ENCODE assay signal across 17 cellular contexts in the genomic region with DNA sequence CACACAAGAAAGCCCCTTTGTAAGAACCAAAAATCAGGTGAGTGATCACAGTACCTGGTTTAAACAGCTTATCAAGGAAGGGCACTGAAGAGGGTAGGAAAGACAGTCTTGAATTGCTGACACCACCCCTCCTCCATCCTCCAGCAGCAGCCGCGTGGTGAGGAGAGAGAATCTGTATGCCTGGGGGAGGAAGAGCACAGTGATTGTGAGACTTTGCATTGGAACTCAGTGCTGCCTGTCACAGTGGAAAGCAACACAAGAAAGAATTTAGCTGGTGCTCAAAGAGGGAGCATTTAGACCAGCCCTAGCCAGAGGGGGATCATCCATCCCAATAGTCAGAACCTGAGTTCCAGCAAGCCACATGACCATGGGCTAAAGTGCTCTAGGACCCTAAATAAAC. TPM values are rescaled to one million over a fixed set of nuclear protein-coding genes. Genes with fewer than 3 reads are reported as not detected.
A peak's percentile ranks its signal among the peaks of the same experiment; 100 is the strongest.
DNase-seq lines count a peak whose midpoint lies in the region; ATAC-seq and TF ChIP-seq lines count a peak whose summit lies in the region.
"Had no signal": no experiment of that assay in that cellular context is flagged by ENCODE, and none has a peak within 500 bp of the region (broad histone marks: within the 10 kb centered on the region; RNA-seq: fewer than 3 reads in every experiment).

No MANE protein-coding gene starts in this region.

- no peaks in the 10 kb centered on the region for H3K79me1 ChIP-seq in IMR-90 (ENCODE audit: low read depth in 1 of 2, low read length in 2 of 2)

- H3K4me1 Mint-ChIP-seq in endothelial cell (ENCODE audit: unreplicated experiment): peaks cover 5% of the 10 kb centered on the region
- peaks cover 8% of the 10 kb centered on the region for H3K4me1 Mint-ChIP-seq in neural progenitor cell
- H3K4me1 Mint-ChIP-seq in naive thymus-derived CD8-positive, alpha-beta T cell: peaks cover 0 to 1% (median 0%) of the 10 kb centered on the region in 4 donors
- H3K4me1 Mint-ChIP-seq: B cell; CD4-positive, alpha-beta memory T cell; IgD-negative memory B cell had no signal

- H3K79me2 ChIP-seq in neural progenitor cell (ENCODE audit: low read depth): no peaks in the 10 kb centered on the region

- no peak overlapping the region for H4K8ac ChIP-seq in IMR-90 (ENCODE audit: low read depth in 2 of 2, low read length in 2 of 2)

- DNase-seq in EH (ENCODE audit: low read depth): peak; percentile 7
- no peak for DNase-seq in IMR-90
- no peak for DNase-seq in endothelial cell (ENCODE audit: low spot score)
- no peak for DNase-seq in neural progenitor cell (ENCODE audit: low spot score)
- DNase-seq in naive thymus-derived CD8-positive, alpha-beta T cell: no peak
- DNase-seq: 8988T; C1 segment of cervical spinal cord; CD4-positive, alpha-beta memory T cell; DMS79; EL; GDM1; H7; KG1 had no signal

- H3K9ac ChIP-seq in IMR-90 (ENCODE audit: low read depth, low read length) (no peak overlapping the region), neural progenitor cell (no peak overlapping the region)

- no peaks in the 10 kb centered on the region for H3K36me3 ChIP-seq in IMR-90 (ENCODE audit: control insufficient read depth, insufficient read depth, low read length)
- H3K36me3 ChIP-seq in neural progenitor cell: no peaks in the 10 kb centered on the region

- no peaks in the 10 kb centered on the region for H3F3A ChIP-seq in neural progenitor cell (ENCODE audit: low read depth)

- H3K56ac ChIP-seq in IMR-90 (ENCODE audit: extremely low read depth, insufficient read depth, low read length): no peak overlapping the region

- WGBS in IMR-90 (ENCODE audit: extremely low coverage in 2 of 2, insufficient read length in 1 of 2), 2 experiments: no CpG with 5 or more reads among the region's 2 CpGs

- intact Hi-C loops in IMR-90 (cut with micrococcal nuclease): no loop called here

- no peak overlapping the region for H2BK5ac ChIP-seq in IMR-90 (ENCODE audit: low read depth, low read length, poor library complexity, severe bottlenecking)

- BruUV-seq in IMR-90 (replicated peaks; lab: Mats Ljungman, UMichigan): no TSS peak

- CTCF ChIA-PET in IMR-90 (lab: Yijun Ruan, JAX): no interaction called here

- H3K27me3 ChIP-seq in IMR-90 (ENCODE audit: control insufficient read depth, insufficient read depth, low read length): peaks cover 36% of the 10 kb centered on the region
- H3K27me3 ChIP-seq in neural progenitor cell: no peaks in the 10 kb centered on the region

- H3K4me2 ChIP-seq in IMR-90 (ENCODE audit: low read depth, low read length) (no peak overlapping the region), neural progenitor cell (no peak overlapping the region)

- H3K9me1 ChIP-seq in IMR-90 (ENCODE audit: insufficient read depth, low read length): no peaks in the 10 kb centered on the region

- in situ Hi-C loops in IMR-90 (cut with MboI; ENCODE audit: low sequenced_read_pairs): no loop called here

- TF ChIP-seq RAD21 in IMR-90 (IDR thresholded peaks at IDR 0.05; ENCODE audit: low read length): no peak

- TF ChIP-seq CTCF in IMR-90 (conservative IDR thresholded peaks at IDR 0.05; ENCODE audit: low read depth, low read length) (no peak), endothelial cell (IDR thresholded peaks at IDR 0.05; ENCODE audit: unreplicated experiment) (no peak), neural progenitor cell (IDR thresholded peaks at IDR 0.05) (no peak)

- H3K9me3 Mint-ChIP-seq in endothelial cell (ENCODE audit: unreplicated experiment) (no peaks in the 10 kb centered on the region), neural progenitor cell (no peaks in the 10 kb centered on the region)
- H3K9me3 Mint-ChIP-seq in naive thymus-derived CD8-positive, alpha-beta T cell: no peaks in the 10 kb centered on the region
- H3K9me3 Mint-ChIP-seq: CD4-positive, alpha-beta memory T cell; IgD-negative memory B cell had no signal

- H3K27ac ChIP-seq in IMR-90 (ENCODE audit: insufficient read depth, low read length): no peak overlapping the region
- no peak overlapping the region for H3K27ac ChIP-seq in neural progenitor cell

- H3K27ac Mint-ChIP-seq in endothelial cell (ENCODE audit: unreplicated experiment) (no peak overlapping the region), neural progenitor cell (peak overlapping the region; percentile 23)
- H3K27ac Mint-ChIP-seq in naive thymus-derived CD8-positive, alpha-beta T cell: no peak overlapping the region
- H3K27ac Mint-ChIP-seq: B cell; CD4-positive, alpha-beta memory T cell; IgD-negative memory B cell had no signal

- H3K4me1 ChIP-seq in IMR-90 (ENCODE audit: control insufficient read depth, insufficient read depth, low read length): no peaks in the 10 kb centered on the region
- peaks cover 13% of the 10 kb centered on the region for H3K4me1 ChIP-seq in neural progenitor cell

- no peak overlapping the region for H3K18ac ChIP-seq in IMR-90 (ENCODE audit: low read depth, low read length)

- peak overlapping the region; percentile 65 for H3K4me3 Mint-ChIP-seq in endothelial cell (ENCODE audit: unreplicated experiment)
- H3K4me3 Mint-ChIP-seq in neural progenitor cell: no peak overlapping the region
- H3K4me3 Mint-ChIP-seq in naive thymus-derived CD8-positive, alpha-beta T cell: no peak overlapping the region
- H3K4me3 Mint-ChIP-seq: B cell; CD4-positive, alpha-beta memory T cell; IgD-negative memory B cell had no signal

- ATAC-seq in IMR-90 (ENCODE audit: low read depth) (no peak; the same call in 1 of the 2 replicates), GM18870 (IDR thresholded peaks at IDR 0.05; ENCODE audit: unreplicated experiment) (no peak), HG02798 (IDR thresholded peaks at IDR 0.05; ENCODE audit: poor library complexity, unreplicated experiment) (no peak)
- no peak for ATAC-seq in naive thymus-derived CD8-positive, alpha-beta T cell

- no peak for TF ChIP-seq POLR2A in IMR-90 (IDR thresholded peaks at IDR 0.05; ENCODE audit: low read depth, low read length)

- no peak overlapping the region for H4K5ac ChIP-seq in IMR-90 (ENCODE audit: low read depth, low read length)

- H3K36me3 Mint-ChIP-seq in endothelial cell (ENCODE audit: low read depth, unreplicated experiment) (no peaks in the 10 kb centered on the region), neural progenitor cell (no peaks in the 10 kb centered on the region)
- H3K36me3 Mint-ChIP-seq in naive thymus-derived CD8-positive, alpha-beta T cell: peaks cover 0 to 2% (median 2%) of the 10 kb centered on the region in 3 donors
- H3K36me3 Mint-ChIP-seq: CD4-positive, alpha-beta memory T cell; IgD-negative memory B cell had no signal

- H3K23ac ChIP-seq in IMR-90 (ENCODE audit: low read depth, low read length): no peak overlapping the region

- POLR2A ChIA-PET in IMR-90 (lab: Charles Lee; ENCODE audit: unreplicated experiment): no interaction called here
- POLR2A ChIA-PET in naive thymus-derived CD8-positive, alpha-beta T cell (lab: Charles Lee): interaction anchor here (0.6 kb wide), 1 partner anchor 73 kb away, joined by 3 read pairs; a partner anchor contains a TSS

- H2BK20ac ChIP-seq in IMR-90 (ENCODE audit: low read depth, low read length): no peak overlapping the region

- dilution Hi-C loops in IMR-90 (cut with HindIII; ENCODE audit: low sequenced_read_pairs, unreplicated experiment): no loop called here

- no peak overlapping the region for H2BK15ac ChIP-seq in IMR-90 (ENCODE audit: low read depth, low read length)

- H3K14ac ChIP-seq in IMR-90 (replicated peaks; ENCODE audit: low read depth, low read length): no peak overlapping the region

- no peaks in the 10 kb centered on the region for H3K9me3 ChIP-seq in IMR-90 (ENCODE audit: control insufficient read depth, insufficient read depth, low read length)
- no peaks in the 10 kb centered on the region for H3K9me3 ChIP-seq in neural progenitor cell (ENCODE audit: low read depth)

- H3K4me3 ChIP-seq in IMR-90 (ENCODE audit: insufficient read depth, low read depth, low read length) (no peak overlapping the region), neural progenitor cell (no peak overlapping the region)

- no peak overlapping the region for H2BK120ac ChIP-seq in IMR-90 (ENCODE audit: low read depth, low read length)

- H4K91ac ChIP-seq in IMR-90 (ENCODE audit: insufficient read depth, low read depth, low read length): no peak overlapping the region

- no peak overlapping the region for H3K4ac ChIP-seq in IMR-90 (ENCODE audit: low read depth, low read length)

- H2AK9ac ChIP-seq in IMR-90 (replicated peaks; ENCODE audit: low read depth, low read length, poor library complexity): no peak overlapping the region

- H3K27me3 Mint-ChIP-seq in endothelial cell (ENCODE audit: unreplicated experiment): no peaks in the 10 kb centered on the region
- H3K27me3 Mint-ChIP-seq in neural progenitor cell (ENCODE audit: insufficient read depth, low read depth): no peaks in the 10 kb centered on the region
- peaks cover 10 to 29% (median 12%) of the 10 kb centered on the region in 5 donors for H3K27me3 Mint-ChIP-seq in naive thymus-derived CD8-positive, alpha-beta T cell

- H2AFZ ChIP-seq in IMR-90 (replicated peaks; ENCODE audit: low read length, poor library complexity) (peak overlapping the region; percentile 19), neural progenitor cell (replicated peaks) (no peak overlapping the region)

- H4K20me1 ChIP-seq in IMR-90 (ENCODE audit: insufficient read depth, low read length) (no peaks in the 10 kb centered on the region), neural progenitor cell (ENCODE audit: low read depth) (no peaks in the 10 kb centered on the region)

- no peak overlapping the region for H2AK5ac ChIP-seq in IMR-90 (ENCODE audit: low read depth, low read length)

TF ChIP-seq in IMR-90, 13 proteins besides CTCF, POLR2A, EP300 and RAD21 (continues in another document):
- TF ChIP-seq RFX5 (IDR thresholded peaks at IDR 0.05; ENCODE audit: low read depth, low read length): no peak
- TF ChIP-seq, protein P1, sequence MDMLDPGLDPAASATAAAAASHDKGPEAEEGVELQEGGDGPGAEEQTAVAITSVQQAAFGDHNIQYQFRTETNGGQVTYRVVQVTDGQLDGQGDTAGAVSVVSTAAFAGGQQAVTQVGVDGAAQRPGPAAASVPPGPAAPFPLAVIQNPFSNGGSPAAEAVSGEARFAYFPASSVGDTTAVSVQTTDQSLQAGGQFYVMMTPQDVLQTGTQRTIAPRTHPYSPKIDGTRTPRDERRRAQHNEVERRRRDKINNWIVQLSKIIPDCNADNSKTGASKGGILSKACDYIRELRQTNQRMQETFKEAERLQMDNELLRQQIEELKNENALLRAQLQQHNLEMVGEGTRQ (IDR thresholded peaks at IDR 0.05; ENCODE audit: low read depth, low read length): no peak
- TF ChIP-seq FOS (IDR thresholded peaks at IDR 0.05; ENCODE audit: low read depth, low read length): no peak
- no peak for TF ChIP-seq BHLHE40 (IDR thresholded peaks at IDR 0.05; ENCODE audit: low read depth, low read length)

RNA-seq across cellular contexts. Expression of a gene that starts 11.6 kb away (rescaled TPM):
- 11.7 and 17.2 TPM in 2 replicates for total RNA-seq in IMR-90 (2012; rRNA removed)
- polyA plus RNA-seq in IMR-90 (2012; rRNA removed): 4.7 and 6.2 TPM in 2 replicates
- 0.99 and 1.3 TPM in 2 replicates for polyA plus RNA-seq in IMR-90 (2012; cell fraction: cytosol; rRNA removed)
- 1.7 and 14.5 TPM in 2 replicates for polyA plus RNA-seq in IMR-90 (2012; cell fraction: nucleus; rRNA removed; ENCODE audit: low replicate concordance)
- 28.5 TPM for total RNA-seq in endothelial cell (ENCODE audit: unreplicated experiment)
- 31.7 and 34.4 TPM in 2 replicates for total RNA-seq in neural progenitor cell (ENCODE audit: low replicate concordance)
- total RNA-seq in naive thymus-derived CD8-positive, alpha-beta T cell: 10 to 100 TPM; 49.8 to 50.3 TPM
- 10 to 100 TPM; 28.4 to 33.9 (median 33.2) TPM for polyA plus RNA-seq in naive thymus-derived CD8-positive, alpha-beta T cell
